In genomic region chr9:129884220-129885017, GRCh38 we compare ENCODE assay signal across 8 cellular contexts. TPM values are rescaled to one million over a fixed set of nuclear protein-coding genes. Genes with fewer than 3 reads are reported as not detected.
A peak's percentile ranks its signal among the peaks of the same experiment; 100 is the strongest.
DNase-seq lines count a peak whose midpoint lies in the region; ATAC-seq and TF ChIP-seq lines count a peak whose summit lies in the region.

No MANE protein-coding gene starts in this region.

- TF ChIP-seq CTCF in uterus (IDR thresholded peaks at IDR 0.05): no peak

- peak in 1 of 2 donors; percentile 21 for TF ChIP-seq POLR2A in uterus (IDR thresholded peaks at IDR 0.05)

- H3K9me3 ChIP-seq in right cardiac atrium (ENCODE audit: control insufficient read depth, low read length): no peaks in the 10 kb centered on the region
- H3K9me3 ChIP-seq in uterus: no peaks in the 10 kb centered on the region

- DNase-seq in GM04504 (ENCODE audit: low read depth) (peak; percentile 50), NCI-H1417 treated with DMSO at 0.1 percent for 48 hours (lab: John Stamatoyannopoulos, UW) (peak; percentile 22), T-helper 1 cell (peak; percentile 91 to 97 (median 94)), amniotic stem cell (lab: John Stamatoyannopoulos, UW) (peak; percentile 49), right cardiac atrium (peak; percentile 91 to 97 (median 96)), putamen (ENCODE audit: low spot score) (peak; percentile 84), uterus (peak; percentile 84 to 89)

- 13% methylated on average over 24 of the region's 24 CpGs for WGBS in right cardiac atrium

- no peaks in the 10 kb centered on the region for H3K4me1 ChIP-seq in right cardiac atrium (ENCODE audit: control insufficient read depth, insufficient read depth, low read length)
- peaks cover 0 to 9% of the 10 kb centered on the region in 2 donors for H3K4me1 ChIP-seq in uterus

- H3K4me3 ChIP-seq in right cardiac atrium (ENCODE audit: low read length) (peak overlapping the region; percentile 15), uterus (peak overlapping the region; percentile 1 to 21)

- ATAC-seq in HG02610 (IDR thresholded peaks at IDR 0.05; ENCODE audit: unreplicated experiment): peak; percentile 40
- peak; percentile 82 to 87 for ATAC-seq in right cardiac atrium

- intact Hi-C loops in right cardiac atrium (cut with DNase I) (loop anchor here in 3 of 4 donors (5.0 to 10.0 kb wide), 3 partner anchors 158 to 210 kb away; partner anchors contain the start of gene FNBP1 (in 3 of the 3)), uterus (cut with DNase I; ENCODE audit: low total_unique reads) (loop anchor here (5.0 to 10.0 kb wide), 2 partner anchors 168 to 350 kb away; partner anchors contain the start of gene GPR107)

- H3K27me3 ChIP-seq in right cardiac atrium (ENCODE audit: control insufficient read depth, insufficient read depth) (no peaks in the 10 kb centered on the region), uterus (no peaks in the 10 kb centered on the region)

- H3K36me3 ChIP-seq in uterus: no peaks in the 10 kb centered on the region

- H3K27ac ChIP-seq in right cardiac atrium (ENCODE audit: low read length) (peak overlapping the region; percentile 3), uterus (peak overlapping the region; percentile 82 to 87)

RNA-seq across cellular contexts. Expression of gene USP20, which starts 49.2 kb away (rescaled TPM):
- total RNA-seq in right cardiac atrium (10 to 100 TPM; 15.3 to 18.4 (median 16.7) TPM), uterus (10 to 100 TPM in 2 of 4 donors, 1 to 10 TPM in 2; 5.6 to 46.7 (median 11.1) TPM)
- polyA plus RNA-seq in right cardiac atrium: 12.9 TPM

RNA-seq across cellular contexts. Expression of gene C9orf78, which starts 49.3 kb away (rescaled TPM):
- total RNA-seq in right cardiac atrium (10 to 100 TPM; 31.9 to 40.9 (median 33.9) TPM), uterus (10 to 100 TPM; 17.4 to 56.9 (median 35.0) TPM)
- polyA plus RNA-seq in right cardiac atrium: 55.9 TPM

Comparison
In these comparisons a context has a peak if more than half of its experiments do, and no peak if none do; other contexts are left out.
1. Peak in every context shown above with its lines: DNase-seq, ATAC-seq, H3K4me3 ChIP-seq and H3K27ac ChIP-seq.
2. DNase-seq: peak in every context shown above with its lines; median percentile 96 in right cardiac atrium; 94 in T-helper 1 cell; 86 in uterus; 84 in putamen; 50 in GM04504; 49 in amniotic stem cell; 22 in NCI-H1417 treated with DMSO at 0.1 percent for 48 hours.